In genomic region chr18:61554117-61554776, GRCh38 we compare ENCODE assay signal across 1 cellular context.
TF ChIP-seq lines count a peak whose summit lies in the region.

No MANE protein-coding gene starts in this region.

TF ChIP-seq in GM23338, 12 proteins besides CTCF, POLR2A, EP300 and RAD21 (continued from another document):
- no peak for TF ChIP-seq REST (IDR thresholded peaks at IDR 0.05; ENCODE audit: unreplicated experiment)
- no peak for TF ChIP-seq ZNF331 (CRISPR knock-in tag; IDR thresholded peaks at IDR 0.05; ENCODE audit: low read depth)
- no peak for TF ChIP-seq ZNF462 (CRISPR knock-in tag; IDR thresholded peaks at IDR 0.05)
